9 cellular contexts compared by ENCODE assay signal in the genomic region with DNA sequence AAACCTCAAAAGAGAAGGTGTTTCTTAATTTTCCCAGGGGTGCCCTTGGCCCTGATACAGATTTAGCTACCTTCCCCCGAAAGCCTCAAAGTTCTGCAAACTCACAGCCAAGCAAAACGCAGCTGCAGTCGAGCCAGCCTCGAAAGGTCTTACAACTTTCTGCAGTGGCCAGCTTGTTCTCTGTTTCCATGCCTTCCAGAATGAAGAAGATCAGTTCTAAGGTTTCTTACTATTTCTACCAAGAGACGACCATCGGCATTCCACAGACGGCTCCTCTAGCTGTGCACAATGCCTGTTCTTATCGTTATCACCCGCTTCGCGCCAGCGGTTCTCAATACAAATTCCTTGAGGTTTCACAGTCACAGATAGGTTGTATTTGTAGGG. TPM values are rescaled to one million over a fixed set of nuclear protein-coding genes. Genes with fewer than 3 reads are reported as not detected.
DNase-seq lines count a peak whose midpoint lies in the region; ATAC-seq and TF ChIP-seq lines count a peak whose summit lies in the region.
"Had no signal": no experiment of that assay in that cellular context is flagged by ENCODE, and none has a peak within 500 bp of the region (broad histone marks: within the 10 kb centered on the region; RNA-seq: fewer than 3 reads in every experiment).

No MANE protein-coding gene starts in this region.

- no peak for TF ChIP-seq CTCF in heart right ventricle (IDR thresholded peaks at IDR 0.05)
- TF ChIP-seq CTCF in testis (IDR thresholded peaks at IDR 0.05) = no peak

- H3K27ac Mint-ChIP-seq in activated naive CD8-positive, alpha-beta T cell treated with anti-CD3 and anti-CD28 coated beads for 36 hours = peak overlapping the region; percentile 85

- H3K27me3 ChIP-seq in heart right ventricle = peaks cover 0 to 8% (median 0%) of the 10 kb centered on the region in 7 donors
- no peaks in the 10 kb centered on the region for H3K27me3 ChIP-seq in testis

- intact Hi-C loops in heart right ventricle (cut with DNase I) (no loop called here), left cardiac atrium (cut with DNase I) (no loop called here), testis (cut with DNase I; ENCODE audit: low total_unique reads) (no loop called here), left colon (cut with DNase I, micrococcal nuclease) (no loop called here)

- H3K4me1 ChIP-seq in heart right ventricle = peaks cover 0 to 62% (median 7%) of the 10 kb centered on the region in 9 donors
- H3K4me1 ChIP-seq in testis = no peaks in the 10 kb centered on the region

- H3K27me3 Mint-ChIP-seq in activated naive CD8-positive, alpha-beta T cell treated with anti-CD3 and anti-CD28 coated beads for 36 hours = no peaks in the 10 kb centered on the region

- DNase-seq in heart right ventricle (no peak), left cardiac atrium (no peak), testis (no peak), left colon (no peak), NCI-H446 treated with DMSO at 0.1 percent for 48 hours (lab: John Stamatoyannopoulos, UW) (no peak), iPS-NIHi11 (ENCODE audit: low spot score) (no peak)
- no peak for DNase-seq in activated naive CD8-positive, alpha-beta T cell treated with anti-CD3 and anti-CD28 coated beads for 36 hours

- H3K4me3 Mint-ChIP-seq in activated naive CD8-positive, alpha-beta T cell treated with anti-CD3 and anti-CD28 coated beads for 36 hours = peak overlapping the region; percentile 58

- H3K36me3 ChIP-seq in heart right ventricle (no peaks in the 10 kb centered on the region), testis (ENCODE audit: low read depth, missing control alignments) (no peaks in the 10 kb centered on the region)

- no peaks in the 10 kb centered on the region for H3K9me3 ChIP-seq in heart right ventricle
- no peaks in the 10 kb centered on the region for H3K9me3 ChIP-seq in testis

- peak overlapping the region in 2 of 10 donors; percentile 13 to 31 for H3K27ac ChIP-seq in heart right ventricle
- H3K27ac ChIP-seq in testis = no peak overlapping the region

- peaks cover 2% of the 10 kb centered on the region for H3K36me3 Mint-ChIP-seq in activated naive CD8-positive, alpha-beta T cell treated with anti-CD3 and anti-CD28 coated beads for 36 hours

- no peak for ATAC-seq in heart right ventricle
- no peak for ATAC-seq in left cardiac atrium
- ATAC-seq in HG03060 (IDR thresholded peaks at IDR 0.05; ENCODE audit: low read depth, unreplicated experiment) = peak; percentile 9
- no peak for ATAC-seq in left colon

- TF ChIP-seq POLR2A in testis (IDR thresholded peaks at IDR 0.05) = no peak

- no peaks in the 10 kb centered on the region for H3K9me3 Mint-ChIP-seq in activated naive CD8-positive, alpha-beta T cell treated with anti-CD3 and anti-CD28 coated beads for 36 hours

- peaks cover 60% of the 10 kb centered on the region for H3K4me1 Mint-ChIP-seq in activated naive CD8-positive, alpha-beta T cell treated with anti-CD3 and anti-CD28 coated beads for 36 hours

- 32 to 33% methylated on average over 12 of the region's 12 CpGs for WGBS in heart right ventricle, 2 donors
- WGBS in testis, 2 donors = 27 to 33% methylated on average over 12 of the region's 12 CpGs

- H3K4me3 ChIP-seq in heart right ventricle = peak overlapping the region in 9 of 10 donors; percentile 4 to 43 (median 25)
- H3K4me3 ChIP-seq in testis = peak overlapping the region; percentile 9 to 48

RNA-seq across cellular contexts. Expression of gene CCR6, which starts 28.5 kb away (rescaled TPM):
- total RNA-seq in heart right ventricle (under 1 TPM in 3 of 10 donors, not detected in 7; 0.13 to 0.37 (median 0.16) TPM), left cardiac atrium (not detected), testis (under 1 TPM in 1 of 2 donors, not detected in 1; 0.87 TPM), left colon (under 1 TPM; 0.21 to 0.31 TPM)
- polyA plus RNA-seq in heart right ventricle (not detected), testis (ENCODE audit: insufficient read depth, low read depth, low replicate concordance) (5.3 TPM)
- total RNA-seq in activated naive CD8-positive, alpha-beta T cell treated with anti-CD3 and anti-CD28 coated beads for 36 hours = under 1 TPM in 1 of 2 experiments, not detected in 1; 0.44 TPM
- total RNA-seq: fibroblast of lung had no signal
- polyA plus RNA-seq: fibroblast of lung had no signal
